2 cellular contexts compared by ENCODE assay signal in genomic region chr2:160433466-160434172, GRCh38.
A peak's percentile ranks its signal among the peaks of the same experiment; 100 is the strongest.
TF ChIP-seq lines count a peak whose summit lies in the region.

No MANE protein-coding gene starts in this region.

TF ChIP-seq in A549, 52 proteins besides CTCF, POLR2A, EP300 and RAD21 (continued from another document):
- TF ChIP-seq REST (IDR thresholded peaks at IDR 0.05) (no peak), ELK1 (IDR thresholded peaks at IDR 0.05; ENCODE audit: low read depth, low read length) (no peak), EHMT2 (IDR thresholded peaks at IDR 0.05; ENCODE audit: low read depth) (no peak), MAZ (IDR thresholded peaks at IDR 0.05; ENCODE audit: borderline replicate concordance, low read depth, low read length) (no peak), CBX2 (IDR thresholded peaks at IDR 0.05; ENCODE audit: borderline replicate concordance, low read depth) (no peak), HES2 (IDR thresholded peaks at IDR 0.05) (peak; percentile 31; the same call in 1 of the 2 replicates), NR3C1 (IDR thresholded peaks at IDR 0.05) (no peak), GATA3 (IDR thresholded peaks at IDR 0.05; ENCODE audit: borderline replicate concordance) (peak; percentile 69), CHD2 (IDR thresholded peaks at IDR 0.05; ENCODE audit: low read length, partially characterized antibody) (no peak), RNF2 (IDR thresholded peaks at IDR 0.05; ENCODE audit: borderline replicate concordance, low read depth) (no peak)

TF ChIP-seq in HCT116, 20 proteins besides CTCF, POLR2A, EP300 and RAD21 (continued from another document):
- TF ChIP-seq REST (IDR thresholded peaks at IDR 0.05; ENCODE audit: low read depth) = no peak
- no peak for TF ChIP-seq JUND (IDR thresholded peaks at IDR 0.05)
